Comparison of ENCODE assay signal across 17 cellular contexts in genomic region chr2:232460171-232460570, GRCh38. TPM values are rescaled to one million over a fixed set of nuclear protein-coding genes. Genes with fewer than 3 reads are reported as not detected.
DNase-seq lines count a peak whose midpoint lies in the region; ATAC-seq and TF ChIP-seq lines count a peak whose summit lies in the region.
"Had no signal": no experiment of that assay in that cellular context is flagged by ENCODE, and none has a peak within 500 bp of the region (broad histone marks: within the 10 kb centered on the region; RNA-seq: fewer than 3 reads in every experiment).

No MANE protein-coding gene starts in this region.

- H3K4me3 Mint-ChIP-seq in activated naive CD4-positive, alpha-beta T cell treated with anti-CD3 and anti-CD28 coated beads, Interleukin-2, amount 10 ng/mL, durations not matched to agents 7 days and 5 days, result no peak overlapping the region
- H3K4me3 Mint-ChIP-seq in type B pancreatic cell, result no peak overlapping the region
- H3K4me3 Mint-ChIP-seq in CD8-positive, alpha-beta T cell, result no peak overlapping the region
- H3K4me3 Mint-ChIP-seq: B cell; CD4-positive, alpha-beta T cell; GM23338; IgD-negative memory B cell had no signal

- H3K9me3 ChIP-seq in lower lobe of right lung (no peaks in the 10 kb centered on the region), SJCRH30 (replicated peaks) (no peaks in the 10 kb centered on the region)
- H3K9me3 ChIP-seq in CD8-positive, alpha-beta T cell (ENCODE audit: low read length), result no peaks in the 10 kb centered on the region
- H3K9me3 ChIP-seq: HAP-1 had no signal

- H3K4me1 ChIP-seq in lower lobe of right lung, result no peaks in the 10 kb centered on the region
- H3K4me1 ChIP-seq in SJCRH30, result no peaks in the 10 kb centered on the region
- H3K4me1 ChIP-seq in CD8-positive, alpha-beta T cell (ENCODE audit: insufficient read depth, low read length), result no peaks in the 10 kb centered on the region
- H3K4me1 ChIP-seq: HAP-1 had no signal

- POLR2A ChIA-PET in CD8-positive, alpha-beta T cell (lab: Charles Lee), result no interaction called here

- H3K9me3 Mint-ChIP-seq in activated naive CD4-positive, alpha-beta T cell treated with anti-CD3 and anti-CD28 coated beads, Interleukin-2, amount 10 ng/mL, durations not matched to agents 7 days and 5 days, result no peaks in the 10 kb centered on the region
- no peaks in the 10 kb centered on the region for H3K9me3 Mint-ChIP-seq in type B pancreatic cell
- no peaks in the 10 kb centered on the region for H3K9me3 Mint-ChIP-seq in CD8-positive, alpha-beta T cell
- H3K9me3 Mint-ChIP-seq: CD4-positive, alpha-beta T cell; GM23338; IgD-negative memory B cell had no signal

- no peak overlapping the region for H3K4me3 ChIP-seq in H7 (ENCODE audit: insufficient read depth, low read depth, low read length)
- H3K4me3 ChIP-seq in lower lobe of right lung, result no peak overlapping the region
- no peak overlapping the region for H3K4me3 ChIP-seq in SJCRH30
- H3K4me3 ChIP-seq in CD8-positive, alpha-beta T cell (ENCODE audit: low read depth, low read length), result no peak overlapping the region
- H3K4me3 ChIP-seq: GM23338, HAP-1 had no signal

- intact Hi-C loops in lower lobe of right lung (cut with DNase I), result no loop called here
- intact Hi-C loops in CD8-positive, alpha-beta T cell (cut with DNase I, micrococcal nuclease), result no loop called here

- H3K36me3 ChIP-seq in H7 (replicated peaks; ENCODE audit: control insufficient read depth, insufficient read depth, low read length) (no peaks in the 10 kb centered on the region), lower lobe of right lung (no peaks in the 10 kb centered on the region), SJCRH30 (no peaks in the 10 kb centered on the region)
- H3K36me3 ChIP-seq in CD8-positive, alpha-beta T cell (ENCODE audit: insufficient read depth, low read length), result no peaks in the 10 kb centered on the region
- H3K36me3 ChIP-seq: HAP-1 had no signal

- ATAC-seq in lower lobe of right lung, result no peak
- ATAC-seq in CD8-positive, alpha-beta T cell, result no peak
- ATAC-seq: GM23338 had no signal

- no peak overlapping the region for H3K27ac Mint-ChIP-seq in activated naive CD4-positive, alpha-beta T cell treated with anti-CD3 and anti-CD28 coated beads, Interleukin-2, amount 10 ng/mL, durations not matched to agents 7 days and 5 days
- no peak overlapping the region for H3K27ac Mint-ChIP-seq in type B pancreatic cell
- H3K27ac Mint-ChIP-seq in CD8-positive, alpha-beta T cell, result no peak overlapping the region
- H3K27ac Mint-ChIP-seq: B cell; CD4-positive, alpha-beta T cell; GM23338; IgD-negative memory B cell had no signal

- H3K27me3 Mint-ChIP-seq in activated naive CD4-positive, alpha-beta T cell treated with anti-CD3 and anti-CD28 coated beads, Interleukin-2, amount 10 ng/mL, durations not matched to agents 7 days and 5 days, result peaks cover 57% of the 10 kb centered on the region
- peaks cover 23% of the 10 kb centered on the region for H3K27me3 Mint-ChIP-seq in type B pancreatic cell
- H3K27me3 Mint-ChIP-seq in CD8-positive, alpha-beta T cell (ENCODE audit: low read depth), result peaks cover 17% of the 10 kb centered on the region

- DNase-seq in activated naive CD4-positive, alpha-beta T cell treated with anti-CD3 and anti-CD28 coated beads, Interleukin-2, amount 10 ng/mL, durations not matched to agents 7 days and 5 days, result peak; percentile 5
- DNase-seq in activated naive CD4-positive, alpha-beta T cell (lab: John Stamatoyannopoulos, UW), result no peak
- DNase-seq in H7 (peak; percentile 17), lower lobe of right lung (peak; percentile 2), type B pancreatic cell (ENCODE audit: extremely low spot score, unreplicated experiment) (peak; percentile 57), SJCRH30 (no peak)
- DNase-seq in CD8-positive, alpha-beta T cell, result no peak
- DNase-seq: C1 segment of cervical spinal cord; CD4-positive, alpha-beta T cell; DMS153; DMS79 treated with DMSO at 0.1 percent for 48 hours had no signal

- CTCF ChIA-PET in activated naive CD4-positive, alpha-beta T cell treated with anti-CD3 and anti-CD28 coated beads, Interleukin-2, amount 10 ng/mL, durations not matched to agents 7 days and 5 days (lab: Charles Lee), result interaction anchor here (1.4 kb wide), 1 partner anchor 13 kb away, joined by 3 read pairs; no protein-coding TSS in a partner anchor
- CTCF ChIA-PET in CD8-positive, alpha-beta T cell (lab: Charles Lee), result no interaction called here

- H3K27ac ChIP-seq in lower lobe of right lung, result no peak overlapping the region
- no peak overlapping the region for H3K27ac ChIP-seq in SJCRH30
- no peak overlapping the region for H3K27ac ChIP-seq in CD8-positive, alpha-beta T cell (ENCODE audit: low read depth, low read length)

- H3K4me1 Mint-ChIP-seq in activated naive CD4-positive, alpha-beta T cell treated with anti-CD3 and anti-CD28 coated beads, Interleukin-2, amount 10 ng/mL, durations not matched to agents 7 days and 5 days, result no peaks in the 10 kb centered on the region
- H3K4me1 Mint-ChIP-seq in type B pancreatic cell (ENCODE audit: unreplicated experiment), result no peaks in the 10 kb centered on the region
- no peaks in the 10 kb centered on the region for H3K4me1 Mint-ChIP-seq in CD8-positive, alpha-beta T cell (ENCODE audit: low read depth)
- H3K4me1 Mint-ChIP-seq: B cell, GM23338, IgD-negative memory B cell had no signal

- no peak for TF ChIP-seq CTCF in lower lobe of right lung (IDR thresholded peaks at IDR 0.05)
- no peak for TF ChIP-seq CTCF in type B pancreatic cell (conservative IDR thresholded peaks at IDR 0.05)
- TF ChIP-seq CTCF in CD8-positive, alpha-beta T cell (IDR thresholded peaks at IDR 0.05), result no peak

- H3K36me3 Mint-ChIP-seq in activated naive CD4-positive, alpha-beta T cell treated with anti-CD3 and anti-CD28 coated beads, Interleukin-2, amount 10 ng/mL, durations not matched to agents 7 days and 5 days, result no peaks in the 10 kb centered on the region
- H3K36me3 Mint-ChIP-seq in type B pancreatic cell, result no peaks in the 10 kb centered on the region
- H3K36me3 Mint-ChIP-seq in CD8-positive, alpha-beta T cell, result no peaks in the 10 kb centered on the region
- H3K36me3 Mint-ChIP-seq: IgD-negative memory B cell had no signal

- H3K27me3 ChIP-seq in H7 (ENCODE audit: control insufficient read depth, insufficient read depth, low read length) (no peaks in the 10 kb centered on the region), lower lobe of right lung (ENCODE audit: low read depth) (peaks cover 26% of the 10 kb centered on the region), SJCRH30 (peaks cover 4% of the 10 kb centered on the region; the same call in 1 of the 2 replicates)
- no peaks in the 10 kb centered on the region for H3K27me3 ChIP-seq in CD8-positive, alpha-beta T cell (ENCODE audit: insufficient read depth, low read length)

RNA-seq across cellular contexts. Expression of gene ALPI, which starts 4.2 kb away (rescaled TPM):
- 0.10 TPM in 1 of 2 replicates, not detected in the other for total RNA-seq in H7 (2014; rRNA removed; shearing (Covaris generic))
- total RNA-seq in lower lobe of right lung (not detected), type B pancreatic cell (ENCODE audit: low replicate concordance) (1.5 and 6.5 TPM in 2 replicates)
- total RNA-seq in SJCRH30 (2014; rRNA removed; shearing (Covaris generic)), result not detected in 2 replicates
- not detected for total RNA-seq in CD8-positive, alpha-beta T cell
- total RNA-seq: A172; B cell; CD4-positive, alpha-beta T cell; GM23338; HT-29 had no signal

RNA-seq across cellular contexts. Expression of gene ECEL1, which starts 27.5 kb away (rescaled TPM):
- 12.5 and 17.2 TPM in 2 replicates for total RNA-seq in H7 (2014; rRNA removed; shearing (Covaris generic))
- total RNA-seq in lower lobe of right lung (1.0 TPM), type B pancreatic cell (ENCODE audit: low replicate concordance) (7.8 and 9.6 TPM in 2 replicates)
- total RNA-seq in SJCRH30 (2014; rRNA removed; shearing (Covaris generic)), result not detected in 2 replicates
- not detected for total RNA-seq in CD8-positive, alpha-beta T cell
- total RNA-seq: A172; CD4-positive, alpha-beta T cell; HT-29 had no signal

RNA-seq across cellular contexts. Expression of gene ALPG, which starts 53.5 kb away (rescaled TPM):
- total RNA-seq in H7 (2014; rRNA removed; shearing (Covaris generic)), result 0.21 and 0.89 TPM in 2 replicates
- total RNA-seq in lower lobe of right lung (0.53 TPM), type B pancreatic cell (ENCODE audit: low replicate concordance) (0.14 and 0.88 TPM in 2 replicates)
- not detected in 2 replicates for total RNA-seq in SJCRH30 (2014; rRNA removed; shearing (Covaris generic))
- total RNA-seq in CD8-positive, alpha-beta T cell, result not detected
- total RNA-seq: A172; B cell; CD4-positive, alpha-beta T cell; HT-29 had no signal

Comparison
In these comparisons a context has a peak if more than half of its experiments do, and no peak if none do; other contexts are left out.
1. DNase-seq: peak in activated naive CD4-positive, alpha-beta T cell treated with anti-CD3 and anti-CD28 coated beads, Interleukin-2, amount 10 ng/mL, durations not matched to agents 7 days and 5 days (single experiment), H7 (single experiment), lower lobe of right lung (single experiment) and type B pancreatic cell (single experiment); none in activated naive CD4-positive, alpha-beta T cell (0 of 4), SJCRH30 (0 of 2) and CD8-positive, alpha-beta T cell (0 of 7).